ENCODE assay signal across 1 cellular context in genomic region chr2:145356046-145356445, GRCh38.
TF ChIP-seq lines count a peak whose summit lies in the region.

No MANE protein-coding gene starts in this region.

TF ChIP-seq in SK-N-SH, 30 proteins besides CTCF, POLR2A, EP300 and RAD21 (continued from another document):
- TF ChIP-seq PBX3 (IDR thresholded peaks at IDR 0.05) (no peak), SIN3A (IDR thresholded peaks at IDR 0.05; ENCODE audit: borderline replicate concordance, low read depth, low read length) (no peak), IRF3 (IDR thresholded peaks at IDR 0.05; ENCODE audit: low read depth, low read length) (no peak), USF2 (IDR thresholded peaks at IDR 0.05; ENCODE audit: borderline replicate concordance, low read depth, low read length) (no peak), EZH2phosphoT487 (IDR thresholded peaks at IDR 0.05; ENCODE audit: borderline replicate concordance, low read depth) (no peak), TEAD4 (IDR thresholded peaks at IDR 0.05; ENCODE audit: borderline replicate concordance, insufficient read depth) (no peak), TAF1 (IDR thresholded peaks at IDR 0.05; ENCODE audit: borderline replicate concordance, low read depth, low read length) (no peak), FOSL2 (IDR thresholded peaks at IDR 0.05; ENCODE audit: borderline replicate concordance, low read depth) (no peak)
TF ChIP-seq in SK-N-SH: peak in this region for 0.
